ENCODE assay signal across 9 cellular contexts in the genomic region with DNA sequence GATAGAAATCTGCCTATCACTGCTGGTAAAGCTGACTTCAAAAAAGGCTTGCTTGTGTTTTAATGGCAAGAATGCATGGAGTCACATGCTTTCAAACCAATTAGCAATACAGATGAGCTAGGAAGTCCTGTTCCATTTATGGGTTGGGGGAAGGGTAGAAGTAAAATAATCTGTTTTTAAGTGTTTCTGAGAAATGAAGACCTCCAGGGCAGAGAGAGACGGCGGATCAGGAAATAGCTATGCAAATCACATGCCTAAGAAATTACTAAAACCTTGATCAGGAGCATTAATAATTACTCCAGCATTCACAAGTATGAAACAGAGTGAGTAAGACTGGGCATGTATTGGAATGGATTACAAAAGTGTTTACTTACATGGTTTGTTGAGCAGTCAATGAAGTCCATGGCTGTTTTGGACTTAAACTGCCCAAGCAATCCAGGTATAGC.
DNase-seq lines count a peak whose midpoint lies in the region; ATAC-seq, FAIRE-seq and TF ChIP-seq lines count a peak whose summit lies in the region.
"Had no signal": no experiment of that assay in that cellular context is flagged by ENCODE, and none has a peak within 500 bp of the region (broad histone marks: within the 10 kb centered on the region; RNA-seq: fewer than 3 reads in every experiment).

No MANE protein-coding gene starts in this region.

- H3K36me3 Mint-ChIP-seq in stimulated activated effector memory CD8-positive, alpha-beta T cell treated with anti-CD3 and anti-CD28 coated beads, Interleukin-12 subunit alpha, Interleukin-12 subunit beta, amount 100 ng/mL, for 72 hours = peaks cover 50% of the 10 kb centered on the region
- H3K36me3 Mint-ChIP-seq in CD14-positive monocyte = no peaks in the 10 kb centered on the region

- intact Hi-C loops in CD14-positive monocyte (cut with micrococcal nuclease) = loop anchor here (10.0 kb wide), 3 partner anchors 61 to 201 kb away; no protein-coding TSS in a partner anchor

- no peaks in the 10 kb centered on the region for H3K9me3 Mint-ChIP-seq in stimulated activated effector memory CD8-positive, alpha-beta T cell treated with anti-CD3 and anti-CD28 coated beads, Interleukin-12 subunit alpha, Interleukin-12 subunit beta, amount 100 ng/mL, for 72 hours
- H3K9me3 Mint-ChIP-seq in CD14-positive monocyte = peaks cover 0 to 2% (median 0%) of the 10 kb centered on the region in 7 donors

- H3K4me3 Mint-ChIP-seq in stimulated activated effector memory CD8-positive, alpha-beta T cell treated with anti-CD3 and anti-CD28 coated beads, Interleukin-12 subunit alpha, Interleukin-12 subunit beta, amount 100 ng/mL, for 72 hours = peak overlapping the region; percentile 10
- no peak overlapping the region for H3K4me3 Mint-ChIP-seq in CD14-positive monocyte

- DNase-seq in GM19239 (ENCODE audit: insufficient read length, low spot score) (no peak), fibroblast of villous mesenchyme (ENCODE audit: low read depth) (peak; percentile 62), CD14-positive monocyte (ENCODE audit: low spot score) (no peak), NCI-H146 (lab: John Stamatoyannopoulos, UW) (no peak)
- no peak for DNase-seq in stimulated activated effector memory CD8-positive, alpha-beta T cell treated with anti-CD3 and anti-CD28 coated beads, Interleukin-12 subunit alpha, Interleukin-12 subunit beta, amount 100 ng/mL, for 72 hours (ENCODE audit: low spot score in 2 of 2)
- DNase-seq in activated effector memory CD4-positive, alpha-beta T cell treated with anti-CD3 and anti-CD28 coated beads, Interleukin-2, amount 50 U/mL, for 16 hours = no peak
- DNase-seq: brain microvascular endothelial cell, left ventricle myocardium inferior had no signal

- H3K27me3 Mint-ChIP-seq in CD14-positive monocyte (ENCODE audit: low read depth in 3 of 3) = peaks cover 0 to 2% (median 2%) of the 10 kb centered on the region in 3 donors

- TF ChIP-seq CTCF in fibroblast of villous mesenchyme (IDR thresholded peaks at IDR 0.05; ENCODE audit: insufficient read depth, low read depth, low read length) = no peak
- no peak for TF ChIP-seq CTCF in CD14-positive monocyte (IDR thresholded peaks at IDR 0.05)

- no peak for ATAC-seq in SK-N-SH treated with all-trans-retinoic acid at 6 μM for 48 hours
- no peak for ATAC-seq in stimulated activated effector memory CD8-positive, alpha-beta T cell treated with anti-CD3 and anti-CD28 coated beads, Interleukin-12 subunit alpha, Interleukin-12 subunit beta, amount 100 ng/mL, for 72 hours

- peak; percentile 59 for FAIRE-seq in GM19239 (lab: Jason Lieb, UNC)

- H3K27ac Mint-ChIP-seq in stimulated activated effector memory CD8-positive, alpha-beta T cell treated with anti-CD3 and anti-CD28 coated beads, Interleukin-12 subunit alpha, Interleukin-12 subunit beta, amount 100 ng/mL, for 72 hours = peak overlapping the region; percentile 100
- peak overlapping the region in 2 of 7 donors; percentile 2 to 64 for H3K27ac Mint-ChIP-seq in CD14-positive monocyte

- peaks cover 81% of the 10 kb centered on the region for H3K4me1 Mint-ChIP-seq in stimulated activated effector memory CD8-positive, alpha-beta T cell treated with anti-CD3 and anti-CD28 coated beads, Interleukin-12 subunit alpha, Interleukin-12 subunit beta, amount 100 ng/mL, for 72 hours
- H3K4me1 Mint-ChIP-seq in CD14-positive monocyte = peaks cover 64% of the 10 kb centered on the region

- no peak overlapping the region for H3K4me3 ChIP-seq in fibroblast of villous mesenchyme (ENCODE audit: low read depth, low read length)
- H3K4me3 ChIP-seq: left ventricle myocardium inferior had no signal

TF ChIP-seq in SK-N-SH treated with all-trans-retinoic acid at 6 μM for 48 hours, 23 proteins besides CTCF, POLR2A, EP300 and RAD21:
- TF ChIP-seq ZFP30 (CRISPR knock-in tag; IDR thresholded peaks at IDR 0.05) (no peak), ISL1 (CRISPR knock-in tag; IDR thresholded peaks at IDR 0.05) (0 out of 2 replicates have a peak, but pooled peaks have one; percentile 25)
TF ChIP-seq in SK-N-SH treated with all-trans-retinoic acid at 6 μM for 48 hours: peak in this region for 1.
